In genomic region chr12:88247241-88247643, GRCh38 we compare ENCODE assay signal across 13 cellular contexts.
DNase-seq lines count a peak whose midpoint lies in the region; ATAC-seq and TF ChIP-seq lines count a peak whose summit lies in the region.
"Had no signal": no experiment of that assay in that cellular context is flagged by ENCODE, and none has a peak within 500 bp of the region (broad histone marks: within the 10 kb centered on the region; RNA-seq: fewer than 3 reads in every experiment).

No MANE protein-coding gene starts in this region.

- ATAC-seq in HG02884 (IDR thresholded peaks at IDR 0.05; ENCODE audit: unreplicated experiment): no peak
- ATAC-seq in mucosa of descending colon: no peak
- ATAC-seq: right cardiac atrium had no signal

- H3K4me1 ChIP-seq in mucosa of descending colon (ENCODE audit: low read depth): no peaks in the 10 kb centered on the region

- H3K4me3 ChIP-seq in mucosa of descending colon: no peak overlapping the region

- H3K9me3 ChIP-seq in mucosa of descending colon: no peaks in the 10 kb centered on the region

- intact Hi-C loops in mucosa of descending colon (cut with DNase I, micrococcal nuclease): no loop called here

- DNase-seq in AG08396 (ENCODE audit: low spot score) (peak; percentile 14), HS-27A (ENCODE audit: low read depth) (peak; percentile 46), astrocyte of the hippocampus (ENCODE audit: low read depth, low spot score) (peak; percentile 74), hepatic stellate cell (ENCODE audit: low spot score) (peak; percentile 17), NCI-H774 (lab: John Stamatoyannopoulos, UW) (no peak), mucosa of descending colon (no peak)
- DNase-seq in effector CD4-positive, alpha-beta T cell: no peak
- DNase-seq: activated CD4-positive, alpha-beta T cell treated with anti-CD3 and anti-CD28 coated beads, Interleukin-2, amount 50 U/mL, for 1 hour; activated effector memory CD4-positive, alpha-beta T cell treated with anti-CD3 and anti-CD28 coated beads, Interleukin-2, amount 50 U/mL, for 16 hours; cortex of kidney; NCI-H1105; right cardiac atrium had no signal

- H3K36me3 ChIP-seq in mucosa of descending colon (ENCODE audit: low read depth): no peaks in the 10 kb centered on the region

- no peak for TF ChIP-seq CTCF in mucosa of descending colon (IDR thresholded peaks at IDR 0.05)

Comparison
In these comparisons a context has a peak if more than half of its experiments do, and no peak if none do; other contexts are left out.
1. DNase-seq: peak in AG08396 (single experiment), HS-27A (single experiment), astrocyte of the hippocampus (single experiment) and hepatic stellate cell (single experiment); none in NCI-H774 (single experiment), mucosa of descending colon (0 of 3) and effector CD4-positive, alpha-beta T cell (single experiment).